ENCODE assay signal across 12 cellular contexts in the genomic region with DNA sequence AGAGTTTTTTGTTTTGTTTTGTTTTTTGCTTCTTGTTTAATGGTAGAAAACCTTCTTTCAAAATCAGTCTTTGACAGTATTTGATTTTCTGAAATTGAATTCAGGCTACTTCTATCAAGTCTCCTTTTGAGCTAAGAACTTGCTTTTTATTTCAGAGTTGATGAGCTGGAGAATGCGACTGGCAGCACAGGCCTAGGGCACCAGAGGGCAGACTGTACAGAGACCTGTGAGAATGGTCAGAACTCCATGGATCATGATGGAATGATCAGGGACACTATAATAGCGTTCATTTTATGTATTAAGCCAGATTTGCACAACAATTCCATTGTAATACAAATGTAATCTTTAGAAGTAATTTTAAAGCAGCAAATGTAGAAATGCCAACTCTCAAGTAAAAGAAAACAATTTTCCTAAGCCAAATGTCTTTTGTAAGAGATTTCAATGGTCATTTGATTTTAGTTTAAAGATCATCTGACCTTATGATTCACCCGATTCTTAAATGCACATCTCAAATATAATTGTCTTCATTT.
DNase-seq lines count a peak whose midpoint lies in the region; ATAC-seq and TF ChIP-seq lines count a peak whose summit lies in the region.
"Had no signal": no experiment of that assay in that cellular context is flagged by ENCODE, and none has a peak within 500 bp of the region (broad histone marks: within the 10 kb centered on the region; RNA-seq: fewer than 3 reads in every experiment).

No MANE protein-coding gene starts in this region.

- CTCF ChIA-PET in T-cell (lab: Charles Lee) = interaction anchor here in 1 of 2 donors (0.7 kb wide), 1 partner anchor 9 kb away, joined by 3 read pairs; no protein-coding TSS in a partner anchor

- DNase-seq in Ammon's horn (ENCODE audit: low spot score) (peak; percentile 59), cerebellar cortex (ENCODE audit: low spot score) (peak; percentile 55), medulla oblongata (ENCODE audit: extremely low spot score) (peak; percentile 57), T-cell (no peak), germinal center (ENCODE audit: low spot score) (no peak)
- DNase-seq in stimulated activated CD4-positive, alpha-beta T cell treated with anti-CD3 and anti-CD28 coated beads, Interleukin-2, amount 100 ng/mL, for 24 hours = no peak
- DNase-seq: activated naive CD4-positive, alpha-beta T cell treated with anti-CD3 and anti-CD28 coated beads, Interleukin-2, amount 50 U/mL, for 16 hours; GOT3; left lung; NCI-H1436 treated with DMSO at 0.1 percent for 48 hours had no signal

- H3K4me1 Mint-ChIP-seq in T-cell = no peaks in the 10 kb centered on the region

- no peak overlapping the region for H3K4me3 Mint-ChIP-seq in T-cell

- POLR2A ChIA-PET in T-cell (lab: Charles Lee) = no interaction called here

- peak; percentile 60 for TF ChIP-seq CTCF in LNCAP (IDR thresholded peaks at IDR 0.05)

- H3K9me3 Mint-ChIP-seq in T-cell = peaks cover 4 to 12% (median 7%) of the 10 kb centered on the region in 3 donors

- ATAC-seq in T-cell (replicated peaks in 1 of 4) (no peak), HG03469 (IDR thresholded peaks at IDR 0.05; ENCODE audit: unreplicated experiment) (no peak)
- ATAC-seq: left lung had no signal

- H3K36me3 Mint-ChIP-seq in T-cell = no peaks in the 10 kb centered on the region

- H3K27ac Mint-ChIP-seq in T-cell = no peak overlapping the region

- no peaks in the 10 kb centered on the region for H3K27me3 Mint-ChIP-seq in T-cell

Comparison
In these comparisons a context has a peak if more than half of its experiments do, and no peak if none do; other contexts are left out.
1. DNase-seq: peak in Ammon's horn (single experiment), cerebellar cortex (single experiment) and medulla oblongata (single experiment); none in T-cell (0 of 34), stimulated activated CD4-positive, alpha-beta T cell treated with anti-CD3 and anti-CD28 coated beads, Interleukin-2, amount 100 ng/mL, for 24 hours (0 of 2) and germinal center (single experiment).